Comparison of ENCODE assay signal across 1 cellular context in the genomic region with DNA sequence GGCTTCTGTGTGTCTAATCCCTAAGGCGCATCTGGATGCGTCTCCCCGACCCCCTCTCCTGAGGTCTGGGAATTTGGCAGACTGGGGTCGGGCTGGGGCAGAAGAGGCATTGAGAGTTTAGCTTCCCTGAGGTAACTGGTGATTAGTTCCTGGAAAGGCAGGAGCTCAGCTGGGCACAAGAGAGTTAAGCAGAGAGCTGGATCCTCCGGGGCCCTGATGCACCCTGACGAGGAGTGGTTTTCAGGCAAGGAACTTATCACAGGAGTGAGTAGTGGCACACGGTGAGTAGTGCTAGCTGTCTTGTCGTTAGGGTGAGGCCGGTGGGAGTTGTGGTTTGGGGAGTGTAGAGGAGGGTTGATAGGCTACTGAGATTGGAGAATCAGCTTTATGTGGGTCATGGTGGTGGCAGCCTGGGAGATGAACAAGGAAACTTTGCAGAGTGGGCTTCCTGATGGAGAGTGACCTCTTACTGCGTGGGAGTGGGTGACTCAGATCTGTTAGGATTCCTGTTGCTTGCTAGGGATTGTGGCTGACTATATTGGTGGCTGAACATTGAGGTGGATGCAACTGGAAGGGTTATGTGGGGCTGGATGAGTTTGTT.
A peak's percentile ranks its signal among the peaks of the same experiment; 100 is the strongest.
TF ChIP-seq lines count a peak whose summit lies in the region.

No MANE protein-coding gene starts in this region.

TF ChIP-seq in GM12878, 131 proteins besides CTCF, POLR2A, EP300 and RAD21 (continued from another document):
- TF ChIP-seq, protein P1, sequence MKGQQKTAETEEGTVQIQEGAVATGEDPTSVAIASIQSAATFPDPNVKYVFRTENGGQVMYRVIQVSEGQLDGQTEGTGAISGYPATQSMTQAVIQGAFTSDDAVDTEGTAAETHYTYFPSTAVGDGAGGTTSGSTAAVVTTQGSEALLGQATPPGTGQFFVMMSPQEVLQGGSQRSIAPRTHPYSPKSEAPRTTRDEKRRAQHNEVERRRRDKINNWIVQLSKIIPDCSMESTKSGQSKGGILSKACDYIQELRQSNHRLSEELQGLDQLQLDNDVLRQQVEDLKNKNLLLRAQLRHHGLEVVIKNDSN (IDR thresholded peaks at IDR 0.05; ENCODE audit: borderline replicate concordance, extremely low read length, insufficient read depth, low read depth, low read length), result no peak
- TF ChIP-seq POLR2AphosphoS5 (IDR thresholded peaks at IDR 0.05; ENCODE audit: low read length), result no peak
- no peak for TF ChIP-seq SIX5 (IDR thresholded peaks at IDR 0.05; ENCODE audit: low read depth, low read length, severe bottlenecking)
- no peak for TF ChIP-seq EED (IDR thresholded peaks at IDR 0.05; ENCODE audit: low read depth)
- TF ChIP-seq MEF2B (IDR thresholded peaks at IDR 0.05; ENCODE audit: partially characterized antibody, poor library complexity, severe bottlenecking), result no peak
- TF ChIP-seq LARP7 (IDR thresholded peaks at IDR 0.05), result no peak
- no peak for TF ChIP-seq ZSCAN29 (IDR thresholded peaks at IDR 0.05)
- no peak for TF ChIP-seq FOXM1 (IDR thresholded peaks at IDR 0.05; ENCODE audit: low read depth, low read length)
- TF ChIP-seq ZBED1 (IDR thresholded peaks at IDR 0.05; ENCODE audit: borderline replicate concordance), result no peak
- TF ChIP-seq IKZF2 (IDR thresholded peaks at IDR 0.05), result peak; percentile 28 to 33; a peak in 3 of 4 replicates
- no peak for TF ChIP-seq CREB1 (IDR thresholded peaks at IDR 0.05; ENCODE audit: low read depth)
- no peak for TF ChIP-seq SP1 (IDR thresholded peaks at IDR 0.05; ENCODE audit: low read depth, low read length)
- TF ChIP-seq, protein P2, sequence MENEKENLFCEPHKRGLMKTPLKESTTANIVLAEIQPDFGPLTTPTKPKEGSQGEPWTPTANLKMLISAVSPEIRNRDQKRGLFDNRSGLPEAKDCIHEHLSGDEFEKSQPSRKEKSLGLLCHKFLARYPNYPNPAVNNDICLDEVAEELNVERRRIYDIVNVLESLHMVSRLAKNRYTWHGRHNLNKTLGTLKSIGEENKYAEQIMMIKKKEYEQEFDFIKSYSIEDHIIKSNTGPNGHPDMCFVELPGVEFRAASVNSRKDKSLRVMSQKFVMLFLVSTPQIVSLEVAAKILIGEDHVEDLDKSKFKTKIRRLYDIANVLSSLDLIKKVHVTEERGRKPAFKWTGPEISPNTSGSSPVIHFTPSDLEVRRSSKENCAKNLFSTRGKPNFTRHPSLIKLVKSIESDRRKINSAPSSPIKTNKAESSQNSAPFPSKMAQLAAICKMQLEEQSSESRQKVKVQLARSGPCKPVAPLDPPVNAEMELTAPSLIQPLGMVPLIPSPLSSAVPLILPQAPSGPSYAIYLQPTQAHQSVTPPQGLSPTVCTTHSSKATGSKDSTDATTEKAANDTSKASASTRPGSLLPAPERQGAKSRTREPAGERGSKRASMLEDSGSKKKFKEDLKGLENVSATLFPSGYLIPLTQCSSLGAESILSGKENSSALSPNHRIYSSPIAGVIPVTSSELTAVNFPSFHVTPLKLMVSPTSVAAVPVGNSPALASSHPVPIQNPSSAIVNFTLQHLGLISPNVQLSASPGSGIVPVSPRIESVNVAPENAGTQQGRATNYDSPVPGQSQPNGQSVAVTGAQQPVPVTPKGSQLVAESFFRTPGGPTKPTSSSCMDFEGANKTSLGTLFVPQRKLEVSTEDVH (IDR thresholded peaks at IDR 0.05; ENCODE audit: low read depth, partially characterized antibody), result no peak
- TF ChIP-seq RUNX3 (IDR thresholded peaks at IDR 0.05; ENCODE audit: low read length), result peak; percentile 50
